Comparison of ENCODE assay signal across 8 cellular contexts in the genomic region with DNA sequence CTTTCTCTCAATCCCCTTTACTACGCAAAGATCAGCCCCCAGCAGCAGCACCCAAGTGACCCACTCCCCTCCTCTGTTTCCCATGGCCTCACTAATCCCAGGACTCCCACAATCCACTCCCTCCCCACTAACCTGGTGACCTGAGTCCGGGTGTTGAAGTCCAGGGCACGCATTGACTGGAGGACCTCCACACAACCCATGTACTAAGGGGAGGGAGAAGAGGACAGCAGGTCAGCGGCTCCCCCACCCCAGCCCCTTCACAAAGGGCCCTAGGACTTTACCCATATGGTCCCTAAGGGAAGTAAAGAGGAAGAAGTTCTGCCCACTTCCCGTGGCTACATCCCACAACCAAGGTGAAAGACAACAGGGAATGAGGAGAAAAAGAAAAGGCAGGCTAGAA. TPM values are rescaled to one million over a fixed set of nuclear protein-coding genes. Genes with fewer than 3 reads are reported as not detected.
A peak's percentile ranks its signal among the peaks of the same experiment; 100 is the strongest.
DNase-seq lines count a peak whose midpoint lies in the region; ATAC-seq and TF ChIP-seq lines count a peak whose summit lies in the region.

No MANE protein-coding gene starts in this region.

- H3K4me1 ChIP-seq in adrenal gland (replicated peaks in 1 of 2) (peaks cover 35 to 50% of the 10 kb centered on the region in 2 donors), subcutaneous abdominal adipose tissue (ENCODE audit: control insufficient read depth in 5 of 5, insufficient read depth in 5 of 5, low read length in 5 of 5) (peaks cover 25 to 76% (median 57%) of the 10 kb centered on the region in 5 donors)

- WGBS in adrenal gland, 4 donors, result 40 to 73% (median 59%) methylated on average over 5 of the region's 5 CpGs

- peak overlapping the region; percentile 33 for H3K4me3 Mint-ChIP-seq in T-helper 2 cell treated with Interferon-gamma antibody and Interleukin-4, amounts not matched to agents 5 μg/mL and 100 μg/mL, for 36 hours

- no peaks in the 10 kb centered on the region for H3K9me3 ChIP-seq in adrenal gland (replicated peaks in 1 of 3)
- H3K9me3 ChIP-seq in subcutaneous abdominal adipose tissue (ENCODE audit: control insufficient read depth in 5 of 5, low read length in 5 of 5), result peaks cover 0 to under 1% (median 0%) of the 10 kb centered on the region in 5 donors
- H3K9me3 ChIP-seq in WERI-Rb-1 (ENCODE audit: severe bottlenecking), result no peaks in the 10 kb centered on the region

- H3K27ac Mint-ChIP-seq in T-helper 2 cell treated with Interferon-gamma antibody and Interleukin-4, amounts not matched to agents 5 μg/mL and 100 μg/mL, for 36 hours, result peak overlapping the region; percentile 13

- H3K9ac ChIP-seq in subcutaneous abdominal adipose tissue (ENCODE audit: low read length in 5 of 5), result peak overlapping the region; percentile 25 to 94 (median 77)

- peak overlapping the region in 1 of 4 donors; percentile 75 for H3K4me3 ChIP-seq in adrenal gland
- peak overlapping the region; percentile 50 for H3K4me3 ChIP-seq in kidney epithelial cell (ENCODE audit: low read depth, low read length)
- H3K4me3 ChIP-seq in subcutaneous abdominal adipose tissue (ENCODE audit: low read depth in 1 of 5, low read length in 5 of 5), result peak overlapping the region; percentile 54 to 69 (median 68)
- no peak overlapping the region for H3K4me3 ChIP-seq in WERI-Rb-1 (ENCODE audit: low read depth, low read length)

- H3K36me3 ChIP-seq in adrenal gland (replicated peaks in 1 of 2), result peaks cover 0 to 42% of the 10 kb centered on the region in 2 donors
- H3K36me3 ChIP-seq in kidney epithelial cell (ENCODE audit: control insufficient read depth, insufficient read depth, low read length), result peaks cover 7% of the 10 kb centered on the region
- peaks cover 0 to 49% (median 45%) of the 10 kb centered on the region in 5 donors for H3K36me3 ChIP-seq in subcutaneous abdominal adipose tissue (ENCODE audit: control insufficient read depth in 5 of 5, insufficient read depth in 5 of 5, low read length in 5 of 5)
- peaks cover 41% of the 10 kb centered on the region for H3K36me3 ChIP-seq in WERI-Rb-1

- peaks cover 46% of the 10 kb centered on the region for H3K36me3 Mint-ChIP-seq in T-helper 2 cell treated with Interferon-gamma antibody and Interleukin-4, amounts not matched to agents 5 μg/mL and 100 μg/mL, for 36 hours (ENCODE audit: low read depth)

- peak overlapping the region in 4 of 5 donors; percentile 33 to 100 (median 84) for H3K27ac ChIP-seq in adrenal gland
- H3K27ac ChIP-seq in subcutaneous abdominal adipose tissue (ENCODE audit: low read depth, low read length), result peak overlapping the region; percentile 97
- H3K27ac ChIP-seq in WERI-Rb-1, result no peak overlapping the region; the same call in 1 of the 2 replicates

- TF ChIP-seq CTCF in adrenal gland (IDR thresholded peaks at IDR 0.05), result no peak
- TF ChIP-seq CTCF in kidney epithelial cell (IDR thresholded peaks at IDR 0.05; ENCODE audit: insufficient read depth, low read length, poor library complexity, severe bottlenecking), result no peak
- TF ChIP-seq CTCF in WERI-Rb-1 (IDR thresholded peaks at IDR 0.05; ENCODE audit: low read depth, low read length), result no peak

- no peak for TF ChIP-seq POLR2A in adrenal gland (IDR thresholded peaks at IDR 0.05)

- H3K27me3 Mint-ChIP-seq in T-helper 2 cell treated with Interferon-gamma antibody and Interleukin-4, amounts not matched to agents 5 μg/mL and 100 μg/mL, for 36 hours (ENCODE audit: low read depth), result no peaks in the 10 kb centered on the region

- no peak for ATAC-seq in HG03280 (IDR thresholded peaks at IDR 0.05; ENCODE audit: unreplicated experiment)

- intact Hi-C loops in adrenal gland (cut with DNase I), result loop anchor here in 1 of 2 donors (5.0 kb wide), 1 partner anchor 33 kb away; the partner anchor contains the start of gene ZBTB7B

- H3K4me1 Mint-ChIP-seq in T-helper 2 cell treated with Interferon-gamma antibody and Interleukin-4, amounts not matched to agents 5 μg/mL and 100 μg/mL, for 36 hours (ENCODE audit: low read depth), result peaks cover 28% of the 10 kb centered on the region

- DNase-seq in T-helper 2 cell treated with Interferon-gamma antibody and Interleukin-4, amounts not matched to agents 5 μg/mL and 100 μg/mL, for 36 hours (ENCODE audit: low spot score), result no peak
- no peak for DNase-seq in T-helper 2 cell
- DNase-seq in adrenal gland, result no peak
- no peak for DNase-seq in kidney epithelial cell (ENCODE audit: low read depth)
- no peak for DNase-seq in stimulated activated CD4-positive, alpha-beta T cell treated with anti-CD3 and anti-CD28 coated beads, Interleukin-4, amount 100 ng/mL, for 4 hours
- no peak for DNase-seq in WERI-Rb-1

- no peaks in the 10 kb centered on the region for H3K27me3 ChIP-seq in adrenal gland
- H3K27me3 ChIP-seq in kidney epithelial cell (ENCODE audit: control insufficient read depth, insufficient read depth, low read length), result no peaks in the 10 kb centered on the region
- peaks cover 0 to 4% (median 0%) of the 10 kb centered on the region in 5 donors for H3K27me3 ChIP-seq in subcutaneous abdominal adipose tissue (ENCODE audit: control insufficient read depth in 5 of 5, insufficient read depth in 4 of 5, low read length in 5 of 5)
- H3K27me3 ChIP-seq in WERI-Rb-1 (ENCODE audit: insufficient read depth, low read depth, severe bottlenecking), result no peaks in the 10 kb centered on the region

- H3K9me3 Mint-ChIP-seq in T-helper 2 cell treated with Interferon-gamma antibody and Interleukin-4, amounts not matched to agents 5 μg/mL and 100 μg/mL, for 36 hours, result no peaks in the 10 kb centered on the region

RNA-seq across cellular contexts. Expression of gene SHC1, which starts 1.3 kb away (rescaled TPM):
- 100 to 1,000 TPM in 7 of 8 donors, 10 to 100 TPM in 1; 86.2 to 240 (median 126) TPM for total RNA-seq in adrenal gland
- 100 to 1,000 TPM; 167 to 260 (median 249) TPM for polyA plus RNA-seq in adrenal gland
- total RNA-seq in kidney epithelial cell, result 176 and 183 TPM in 2 replicates

RNA-seq across cellular contexts. Expression of gene CKS1B, which starts 5.2 kb away (rescaled TPM):
- 10 to 100 TPM; 23.2 to 41.4 (median 29.5) TPM for total RNA-seq in adrenal gland
- polyA plus RNA-seq in adrenal gland, result 10 to 100 TPM; 12.4 to 51.0 (median 22.3) TPM
- 67.4 and 72.4 TPM in 2 replicates for total RNA-seq in kidney epithelial cell

RNA-seq across cellular contexts. Expression of gene PYGO2, which starts 7.7 kb away (rescaled TPM):
- total RNA-seq in adrenal gland (10 to 100 TPM; 26.2 to 61.1 (median 43.4) TPM), kidney epithelial cell (21.2 and 27.8 TPM in 2 replicates)
- polyA plus RNA-seq in adrenal gland, result 10 to 100 TPM; 28.2 to 44.1 (median 29.2) TPM

RNA-seq across cellular contexts. Expression of gene PBXIP1, which starts 13.3 kb away (rescaled TPM):
- total RNA-seq in adrenal gland (100 to 1,000 TPM; 120 to 342 (median 271) TPM), kidney epithelial cell (88.2 and 102 TPM in 2 replicates)
- polyA plus RNA-seq in adrenal gland, result 100 to 1,000 TPM in 2 of 3 donors, 10 to 100 TPM in 1; 97.0 to 184 (median 110) TPM

RNA-seq across cellular contexts. Expression of gene FLAD1, which starts 13.9 kb away (rescaled TPM):
- total RNA-seq in adrenal gland (10 to 100 TPM; 21.6 to 43.0 (median 28.6) TPM), kidney epithelial cell (53.0 and 60.9 TPM in 2 replicates)
- 10 to 100 TPM; 30.7 to 65.5 (median 41.1) TPM for polyA plus RNA-seq in adrenal gland
